ENCODE assay signal across 17 cellular contexts in genomic region chr13:100300213-100300612, GRCh38.
DNase-seq lines count a peak whose midpoint lies in the region; TF ChIP-seq lines count a peak whose summit lies in the region.
"Had no signal": no experiment of that assay in that cellular context is flagged by ENCODE, and none has a peak within 500 bp of the region (broad histone marks: within the 10 kb centered on the region; RNA-seq: fewer than 3 reads in every experiment).

No MANE protein-coding gene starts in this region.

- peak overlapping the region; percentile 98 for H3K27ac ChIP-seq in A673 (ENCODE audit: low read depth, low read length, poor library complexity, severe bottlenecking)
- peak overlapping the region; percentile 100 for H3K27ac ChIP-seq in SK-N-MC

- intact Hi-C loops in A673 (cut with micrococcal nuclease; ENCODE audit: unreplicated experiment) = no loop called here

- H3K4me3 ChIP-seq in A673 (ENCODE audit: low read depth, low read length, poor library complexity, severe bottlenecking) (peak overlapping the region; percentile 34), SK-N-MC (peak overlapping the region; percentile 71)

- peaks cover 86% of the 10 kb centered on the region for H3K4me1 ChIP-seq in A673 (ENCODE audit: insufficient read depth, low read length, poor library complexity, severe bottlenecking)

- POLR2A ChIA-PET in A673 (lab: Charles Lee; ENCODE audit: low non-redundant PET) = interaction anchor here (0.7 kb wide), 1 partner anchor 204 kb away, joined by 3 read pairs; no protein-coding TSS in a partner anchor

- H3K36me3 ChIP-seq in A673 (ENCODE audit: insufficient read depth, low read length, poor library complexity, severe bottlenecking) = no peaks in the 10 kb centered on the region
- no peaks in the 10 kb centered on the region for H3K36me3 ChIP-seq in SK-N-MC (ENCODE audit: insufficient read depth, low read length)

- H3K9ac ChIP-seq in SK-N-MC (ENCODE audit: insufficient read length) = peak overlapping the region; percentile 81

- no TSS peak for BruUV-seq in A673 (replicated peaks; lab: Mats Ljungman, UMichigan)

- DNase-seq in A673 (ENCODE audit: low spot score) = peak; percentile 64
- DNase-seq in NCI-H2171 (lab: John Stamatoyannopoulos, UW) = peak; percentile 20
- DNase-seq in SK-N-MC (ENCODE audit: low read depth, low spot score) = no peak
- DNase-seq in cerebellar cortex (ENCODE audit: low spot score) = peak; percentile 37
- no peak for DNase-seq in activated effector memory CD4-positive, alpha-beta T cell treated with anti-CD3 and anti-CD28 coated beads, Interleukin-2, amount 50 U/mL, for 16 hours
- no peak for DNase-seq in NCI-H2196 treated with DMSO at 0.1 percent for 48 hours (lab: John Stamatoyannopoulos, UW; ENCODE audit: unreplicated experiment)
- DNase-seq in GM19238 (ENCODE audit: insufficient read length, low spot score) = no peak
- DNase-seq in GM03348 (ENCODE audit: low spot score) = no peak
- DNase-seq: 8988T, COR-L47, DMS153, EL, NCI-H1105 treated with DMSO at 0.1 percent for 48 hours, NCI-H187 treated with DMSO at 0.1 percent for 48 hours, NCI-H446 treated with DMSO at 0.1 percent for 48 hours, NCI-H774, SW 1271 had no signal

- TF ChIP-seq CTCF in A673 (conservative IDR thresholded peaks at IDR 0.05; ENCODE audit: low read depth, low read length) = no peak

- CTCF ChIA-PET in A673 (lab: Charles Lee) = interaction anchor here (0.7 kb wide), 1 partner anchor 308 kb away, joined by 3 read pairs; no protein-coding TSS in a partner anchor

- no peaks in the 10 kb centered on the region for H3K9me3 ChIP-seq in A673 (ENCODE audit: low read depth, low read length, poor library complexity, severe bottlenecking)
- H3K9me3 ChIP-seq in SK-N-MC (ENCODE audit: low read depth, low read length) = no peaks in the 10 kb centered on the region

- H3K27me3 ChIP-seq in A673 (replicated peaks; ENCODE audit: insufficient read depth, low read depth, low read length, poor library complexity) = no peaks in the 10 kb centered on the region

Comparison
In these comparisons a context has a peak if more than half of its experiments do, and no peak if none do; other contexts are left out.
1. DNase-seq: peak in A673 (single experiment), NCI-H2171 (single experiment) and cerebellar cortex (single experiment); none in SK-N-MC (single experiment), activated effector memory CD4-positive, alpha-beta T cell treated with anti-CD3 and anti-CD28 coated beads, Interleukin-2, amount 50 U/mL, for 16 hours (single experiment), NCI-H2196 treated with DMSO at 0.1 percent for 48 hours (single experiment), GM19238 (single experiment) and GM03348 (single experiment).